In genomic region chr12:122500685-122501488, GRCh38 we compare ENCODE assay signal across 8 cellular contexts.
A peak's percentile ranks its signal among the peaks of the same experiment; 100 is the strongest.
DNase-seq lines count a peak whose midpoint lies in the region; ATAC-seq and TF ChIP-seq lines count a peak whose summit lies in the region.

Gene ZCCHC8, minus strand, starts transcription at chr12:122500932. Its CDS starts 92 bp downstream, at chr12:122500840.

- ATAC-seq in GM19023 (IDR thresholded peaks at IDR 0.05; ENCODE audit: unreplicated experiment) (peak; percentile 92), HG03280 (IDR thresholded peaks at IDR 0.05; ENCODE audit: unreplicated experiment) (peak; percentile 96)

- peak; percentile 7; the same call in 1 of the 2 replicates for TF ChIP-seq CTCF in AG10803 (conservative IDR thresholded peaks at IDR 0.05; ENCODE audit: low read length)

- DNase-seq in AG10803 (ENCODE audit: low read depth) (peak; percentile 98), NCI-H345 treated with DMSO at 0.1 percent for 48 hours (lab: John Stamatoyannopoulos, UW; ENCODE audit: unreplicated experiment) (peak; percentile 97), inferior parietal cortex (ENCODE audit: extremely low spot score) (peak; percentile 98)
- peak; percentile 89 to 93 (median 90) for DNase-seq in activated CD4-positive, CD25-positive, alpha-beta regulatory T cell (lab: John Stamatoyannopoulos, UW)
- DNase-seq in central memory CD4-positive, alpha-beta T cell: peak; percentile 96
- DNase-seq in stimulated activated CD4-positive, alpha-beta T cell treated with anti-CD3 and anti-CD28 coated beads, Interleukin-12 subunit alpha, Interleukin-12 subunit beta, amount 100 ng/mL, for 24 hours (ENCODE audit: low read depth in 2 of 2): peak; percentile 95 to 97

- H3K4me3 ChIP-seq in AG10803 (ENCODE audit: low read length): peak within 1 kb of the TSS; percentile 91

Comparison
In these comparisons a context has a peak if more than half of its experiments do, and no peak if none do; other contexts are left out.
1. Peak in every context shown above with its lines: DNase-seq, ATAC-seq and H3K4me3 ChIP-seq.